In genomic region chr6:38636027-38636426, GRCh38 we compare ENCODE assay signal across 1 cellular context.
TF ChIP-seq lines count a peak whose summit lies in the region.

No MANE protein-coding gene starts in this region.

TF ChIP-seq in HepG2, 621 proteins besides CTCF, POLR2A, EP300 and RAD21 (continued from another document):
- TF ChIP-seq ZNF280D (CRISPR knock-in tag; IDR thresholded peaks at IDR 0.05) (no peak), TGIF2 (CRISPR knock-in tag; IDR thresholded peaks at IDR 0.05) (no peak), ZNF761 (CRISPR knock-in tag; conservative IDR thresholded peaks at IDR 0.05) (no peak)
TF ChIP-seq in HepG2: peak in this region for 0.
